ENCODE assay signal across 15 cellular contexts in the genomic region with DNA sequence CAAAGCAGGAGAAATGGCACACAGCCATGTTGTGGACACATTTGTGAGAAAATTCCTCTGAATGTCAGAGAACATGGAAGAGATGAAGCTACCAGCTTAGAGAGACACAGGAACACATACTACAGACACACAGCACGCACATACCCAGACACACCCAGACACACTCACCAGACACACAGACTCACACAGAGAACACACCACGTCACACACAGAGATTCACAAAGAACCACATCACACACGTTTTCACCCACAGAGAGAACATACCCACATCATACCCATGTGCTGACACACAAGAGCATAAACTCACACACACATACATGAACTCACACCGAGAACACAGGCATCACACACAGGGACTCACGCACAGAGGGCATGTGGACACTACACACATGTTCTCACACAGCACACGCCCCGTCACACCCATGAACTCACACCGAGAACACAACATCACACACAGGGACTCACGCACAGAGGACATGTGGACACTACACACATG.
DNase-seq lines count a peak whose midpoint lies in the region; ATAC-seq and TF ChIP-seq lines count a peak whose summit lies in the region.
"Had no signal": no experiment of that assay in that cellular context is flagged by ENCODE, and none has a peak within 500 bp of the region (broad histone marks: within the 10 kb centered on the region; RNA-seq: fewer than 3 reads in every experiment).

No MANE protein-coding gene starts in this region.

- no peaks in the 10 kb centered on the region for H3K36me3 ChIP-seq in CD8-positive, alpha-beta T cell (ENCODE audit: insufficient read depth, low read length)
- no peaks in the 10 kb centered on the region for H3K36me3 ChIP-seq in Panc1 (ENCODE audit: control insufficient read depth, insufficient read depth, low read length)
- H3K36me3 ChIP-seq: adrenal gland, HAP-1 had no signal

- TF ChIP-seq CTCF in CD8-positive, alpha-beta T cell (IDR thresholded peaks at IDR 0.05) = no peak
- TF ChIP-seq CTCF in Panc1 (IDR thresholded peaks at IDR 0.05) (no peak), type B pancreatic cell (conservative IDR thresholded peaks at IDR 0.05) (no peak)

- DNase-seq in CD8-positive, alpha-beta T cell = peak in 1 of 7 experiments; percentile 7
- DNase-seq in Panc1 (ENCODE audit: low read depth, low spot score) = no peak
- no peak for DNase-seq in immature natural killer cell
- DNase-seq in stimulated activated CD8-positive, alpha-beta memory T cell treated with anti-CD3 and anti-CD28 coated beads, Interleukin-4, amount 100 ng/mL, for 48 hours = peak; percentile 22
- no peak for DNase-seq in NCI-H526 (lab: John Stamatoyannopoulos, UW)
- DNase-seq in type B pancreatic cell (ENCODE audit: extremely low spot score, unreplicated experiment) = no peak
- DNase-seq: activated CD4-positive, alpha-beta T cell treated with anti-CD3 and anti-CD28 coated beads for 1 hour; DMS 273 treated with DMSO at 0.1 percent for 48 hours; foreskin melanocyte; NCI-H146 had no signal

- intact Hi-C loops in CD8-positive, alpha-beta T cell (cut with DNase I, micrococcal nuclease) = no loop called here
- intact Hi-C loops in Panc1 (cut with micrococcal nuclease; ENCODE audit: unreplicated experiment) = no loop called here

- H3K4me3 ChIP-seq in CD8-positive, alpha-beta T cell (ENCODE audit: low read depth, low read length) = no peak overlapping the region
- no peak overlapping the region for H3K4me3 ChIP-seq in Panc1 (ENCODE audit: low read depth in 2 of 2, low read length in 2 of 2)
- H3K4me3 ChIP-seq: adrenal gland, HAP-1 had no signal

- no peaks in the 10 kb centered on the region for H3K27me3 ChIP-seq in CD8-positive, alpha-beta T cell (ENCODE audit: insufficient read depth, low read length)
- no peaks in the 10 kb centered on the region for H3K27me3 ChIP-seq in Panc1 (ENCODE audit: control insufficient read depth, insufficient read depth, low read length)
- H3K27me3 ChIP-seq: adrenal gland had no signal

- CTCF ChIA-PET in CD8-positive, alpha-beta T cell (lab: Charles Lee) = no interaction called here
- CTCF ChIA-PET in Panc1 (lab: Charles Lee) = no interaction called here

- H3K4me1 Mint-ChIP-seq in CD8-positive, alpha-beta T cell (ENCODE audit: low read depth) = peaks cover 26% of the 10 kb centered on the region
- H3K4me1 Mint-ChIP-seq in immature natural killer cell (peaks cover 61% of the 10 kb centered on the region in 2 donors), type B pancreatic cell (ENCODE audit: unreplicated experiment) (peaks cover 9% of the 10 kb centered on the region)

- ATAC-seq in CD8-positive, alpha-beta T cell = no peak
- ATAC-seq in Panc1 (0 out of 2 replicates have a peak, but pooled peaks have one; percentile 12), HG03342 (IDR thresholded peaks at IDR 0.05; ENCODE audit: unreplicated experiment) (no peak), HG02763 (IDR thresholded peaks at IDR 0.05; ENCODE audit: unreplicated experiment) (no peak)
- ATAC-seq: stimulated activated naive CD8-positive, alpha-beta T cell treated with anti-CD3 and anti-CD28 coated beads, Interleukin-15, amount 100 ng/mL, for 72 hours had no signal

- H3K4me1 ChIP-seq in CD8-positive, alpha-beta T cell (ENCODE audit: insufficient read depth, low read length) = peaks cover 23% of the 10 kb centered on the region
- H3K4me1 ChIP-seq in Panc1 (ENCODE audit: control insufficient read depth, insufficient read depth, low read length) = no peaks in the 10 kb centered on the region
- H3K4me1 ChIP-seq: HAP-1 had no signal

- BruUV-seq in Panc1 (replicated peaks; lab: Mats Ljungman, UMichigan) = no TSS peak

- in situ Hi-C loops in Panc1 (cut with HindIII; ENCODE audit: low pct_unique_long_range_greater_than_20kb, low sequenced_read_pairs) = no loop called here

- no peaks in the 10 kb centered on the region for H3K9me3 ChIP-seq in CD8-positive, alpha-beta T cell (ENCODE audit: low read length)
- no peaks in the 10 kb centered on the region for H3K9me3 ChIP-seq in Panc1 (ENCODE audit: control insufficient read depth, insufficient read depth, low read depth, low read length)
- H3K9me3 ChIP-seq: adrenal gland, HAP-1 had no signal

- no peaks in the 10 kb centered on the region for H3K9me3 Mint-ChIP-seq in CD8-positive, alpha-beta T cell
- H3K9me3 Mint-ChIP-seq in immature natural killer cell = no peaks in the 10 kb centered on the region
- H3K9me3 Mint-ChIP-seq in type B pancreatic cell = peaks cover 7% of the 10 kb centered on the region
- H3K9me3 Mint-ChIP-seq: stimulated activated naive CD8-positive, alpha-beta T cell treated with anti-CD3 and anti-CD28 coated beads, Interleukin-15, amount 100 ng/mL, for 72 hours had no signal

- peak overlapping the region; percentile 53 for H3K27ac Mint-ChIP-seq in CD8-positive, alpha-beta T cell
- H3K27ac Mint-ChIP-seq in immature natural killer cell (peak overlapping the region in 5 of 6 donors; percentile 62 to 100 (median 82)), type B pancreatic cell (no peak overlapping the region)

- H3K27ac ChIP-seq in CD8-positive, alpha-beta T cell (ENCODE audit: low read depth, low read length) = no peak overlapping the region
- no peak overlapping the region for H3K27ac ChIP-seq in Panc1 (ENCODE audit: low read length)

- H3K27me3 Mint-ChIP-seq in CD8-positive, alpha-beta T cell (ENCODE audit: low read depth) = no peaks in the 10 kb centered on the region
- H3K27me3 Mint-ChIP-seq in immature natural killer cell (ENCODE audit: low read depth in 3 of 3) (peaks cover 18 to 26% (median 24%) of the 10 kb centered on the region in 3 donors), type B pancreatic cell (no peaks in the 10 kb centered on the region)
- H3K27me3 Mint-ChIP-seq: stimulated activated naive CD8-positive, alpha-beta T cell treated with anti-CD3 and anti-CD28 coated beads, Interleukin-15, amount 100 ng/mL, for 72 hours had no signal

- no peaks in the 10 kb centered on the region for H3K36me3 Mint-ChIP-seq in CD8-positive, alpha-beta T cell
- H3K36me3 Mint-ChIP-seq in immature natural killer cell (no peaks in the 10 kb centered on the region), type B pancreatic cell (no peaks in the 10 kb centered on the region)

- POLR2A ChIA-PET in CD8-positive, alpha-beta T cell (lab: Charles Lee) = interaction anchor here (0.6 kb wide), 1 partner anchor 611 kb away, joined by 6 read pairs; no protein-coding TSS in a partner anchor
- POLR2A ChIA-PET in Panc1 (lab: Charles Lee) = no interaction called here

- no peak overlapping the region for H3K4me3 Mint-ChIP-seq in CD8-positive, alpha-beta T cell
- H3K4me3 Mint-ChIP-seq in immature natural killer cell (peak overlapping the region in 4 of 5 donors; percentile 23 to 53 (median 38)), type B pancreatic cell (no peak overlapping the region)
- H3K4me3 Mint-ChIP-seq: stimulated activated naive CD8-positive, alpha-beta T cell treated with anti-CD3 and anti-CD28 coated beads, Interleukin-15, amount 100 ng/mL, for 72 hours had no signal

Comparison
In these comparisons a context has a peak if more than half of its experiments do, and no peak if none do; other contexts are left out.
1. H3K4me3 Mint-ChIP-seq: peak in immature natural killer cell (4 of 5); none in CD8-positive, alpha-beta T cell (single experiment) and type B pancreatic cell (single experiment).